In the genomic region with DNA sequence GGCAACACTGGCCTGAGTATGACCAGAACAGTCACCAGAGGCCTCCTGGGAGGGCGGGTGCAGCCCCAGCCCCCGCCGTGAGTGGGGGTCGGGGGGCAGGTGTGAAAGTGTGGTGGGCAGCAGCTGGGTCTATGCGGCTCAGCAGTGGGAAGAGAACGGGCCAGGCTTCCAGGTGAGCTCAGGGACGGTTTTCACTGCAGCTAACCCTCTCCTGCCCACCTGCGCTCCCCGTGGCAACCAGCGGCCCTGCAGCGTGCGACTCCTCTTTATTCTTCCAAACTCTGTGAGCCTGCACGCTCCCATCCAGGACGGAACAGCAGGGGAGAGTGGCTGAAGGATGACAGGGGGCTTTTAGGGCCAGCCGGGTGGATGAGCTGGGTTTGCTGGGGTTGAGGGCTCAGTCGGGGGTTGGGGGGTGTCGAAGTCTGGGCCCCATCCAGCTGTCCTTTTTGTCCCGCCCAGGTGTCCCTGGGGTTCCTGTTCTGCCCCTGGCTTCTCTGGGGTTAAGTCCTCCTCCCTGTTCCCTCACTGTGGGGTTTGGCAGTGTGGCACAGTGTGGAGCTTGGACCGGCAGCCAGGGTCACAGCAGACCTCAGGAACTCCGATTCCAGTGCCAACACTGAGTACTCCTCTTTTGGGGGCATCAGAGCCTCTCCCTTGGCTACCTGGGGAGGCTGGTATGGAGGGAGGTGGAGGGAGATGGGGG, we compare ENCODE assay signal across 8 cellular contexts. TPM values are rescaled to one million over a fixed set of nuclear protein-coding genes. Genes with fewer than 3 reads are reported as not detected.
DNase-seq lines count a peak whose midpoint lies in the region; ATAC-seq lines count a peak whose summit lies in the region.

No MANE protein-coding gene starts in this region.

- 15% methylated on average over 20 of the region's 20 CpGs for whole genome bisulfite sequencing in aorta, 2 donors

- no peak overlapping the region for H3K4me3 Mint-ChIP-seq in activated naive CD8-positive, alpha-beta T cell treated with anti-CD3 and anti-CD28 coated beads, Interleukin-2, amount 50 U/mL, for 24 hours

- no peak overlapping the region for H3K27ac Mint-ChIP-seq in activated naive CD8-positive, alpha-beta T cell treated with anti-CD3 and anti-CD28 coated beads, Interleukin-2, amount 50 U/mL, for 24 hours

- H3K9ac ChIP-seq in HUES6 (ENCODE audit: low read length) = no peak overlapping the region

- H3K36me3 ChIP-seq in HUES6 (ENCODE audit: control insufficient read depth, insufficient read depth, low read length) (no peaks in the 10 kb centered on the region), aorta (ENCODE audit: control insufficient read depth in 1 of 2, insufficient read depth in 2 of 2, low read length in 1 of 2) (no peaks in the 10 kb centered on the region)

- H3K9me3 Mint-ChIP-seq in activated naive CD8-positive, alpha-beta T cell treated with anti-CD3 and anti-CD28 coated beads, Interleukin-2, amount 50 U/mL, for 24 hours = no peaks in the 10 kb centered on the region

- H3K27ac ChIP-seq in HUES6 (ENCODE audit: low read depth, low read length) = no peak overlapping the region
- no peak overlapping the region for H3K27ac ChIP-seq in aorta (ENCODE audit: low read depth in 1 of 2, low read length in 2 of 2)

- ATAC-seq in activated naive CD8-positive, alpha-beta T cell treated with anti-CD3 and anti-CD28 coated beads, Interleukin-2, amount 50 U/mL, for 24 hours = no peak
- ATAC-seq in GM18870 (IDR thresholded peaks at IDR 0.05; ENCODE audit: unreplicated experiment) = no peak
- no peak for ATAC-seq in GM19023 (IDR thresholded peaks at IDR 0.05; ENCODE audit: unreplicated experiment)
- ATAC-seq in aorta (ENCODE audit: low FRiP score) = no peak

- intact Hi-C loops in aorta (cut with DNase I) = loop anchor here in 1 of 2 donors (5.0 kb wide), 1 partner anchor 178 kb away; no protein-coding TSS in a partner anchor

- H3K4me1 Mint-ChIP-seq in activated naive CD8-positive, alpha-beta T cell treated with anti-CD3 and anti-CD28 coated beads, Interleukin-2, amount 50 U/mL, for 24 hours = peaks cover 5% of the 10 kb centered on the region

- H3K4me3 ChIP-seq in HUES6 (ENCODE audit: low read depth, low read length) = 0 out of 2 replicates have a peak overlapping the region, but pooled peaks have one; percentile 20
- no peak overlapping the region for H3K4me3 ChIP-seq in aorta (ENCODE audit: low read length in 2 of 2)

- no peaks in the 10 kb centered on the region for H3K36me3 Mint-ChIP-seq in activated naive CD8-positive, alpha-beta T cell treated with anti-CD3 and anti-CD28 coated beads, Interleukin-2, amount 50 U/mL, for 24 hours (ENCODE audit: low read depth)

- peaks cover 26% of the 10 kb centered on the region for H3K27me3 Mint-ChIP-seq in activated naive CD8-positive, alpha-beta T cell treated with anti-CD3 and anti-CD28 coated beads, Interleukin-2, amount 50 U/mL, for 24 hours

- peaks cover 49% of the 10 kb centered on the region for H3K4me1 ChIP-seq in HUES6 (ENCODE audit: control insufficient read depth, insufficient read depth, low read length)
- H3K4me1 ChIP-seq in aorta (ENCODE audit: control insufficient read depth in 1 of 2, insufficient read depth in 2 of 2, low read length in 2 of 2) = no peaks in the 10 kb centered on the region

- H3K27me3 ChIP-seq in HUES6 (ENCODE audit: control insufficient read depth, insufficient read depth, low read length) (no peaks in the 10 kb centered on the region), aorta (ENCODE audit: control insufficient read depth in 1 of 2, insufficient read depth in 2 of 2, low read length in 1 of 2) (no peaks in the 10 kb centered on the region)

- DNase-seq in COR-L47 (lab: John Stamatoyannopoulos, UW) (peak; percentile 39), lung microvascular endothelial cell (ENCODE audit: low read depth in 2 of 2) (peak; percentile 15 to 45), KG1 (lab: John Stamatoyannopoulos, UW) (no peak), aorta (no peak)
- DNase-seq in activated naive CD8-positive, alpha-beta T cell treated with anti-CD3 and anti-CD28 coated beads, Interleukin-2, amount 50 U/mL, for 24 hours = peak; percentile 37

- H3K9me3 ChIP-seq in HUES6 (ENCODE audit: control insufficient read depth, insufficient read depth, low read depth, low read length) (no peaks in the 10 kb centered on the region), aorta (ENCODE audit: control insufficient read depth, low read length) (no peaks in the 10 kb centered on the region)

RNA-seq across cellular contexts. Expression of a gene that starts 0.9 kb away (rescaled TPM):
- total RNA-seq in lung microvascular endothelial cell (not detected in 2 replicates), aorta (not detected)
- polyA plus RNA-seq in aorta = not detected

RNA-seq across cellular contexts. Expression of a gene that starts 18.9 kb away (rescaled TPM):
- 12.4 and 16.1 TPM in 2 replicates for total RNA-seq in lung microvascular endothelial cell
- total RNA-seq in aorta = 10 to 100 TPM; 27.2 to 30.4 TPM
- 10 to 100 TPM; 19.8 to 22.2 TPM for polyA plus RNA-seq in aorta

RNA-seq across cellular contexts. Expression of a gene that starts 19.4 kb away (rescaled TPM):
- not detected in 2 replicates for total RNA-seq in lung microvascular endothelial cell
- not detected for total RNA-seq in aorta
- polyA plus RNA-seq in aorta = not detected

RNA-seq across cellular contexts. Expression of a gene that starts 37.8 kb away (rescaled TPM):
- total RNA-seq in lung microvascular endothelial cell (29.2 and 43.1 TPM in 2 replicates), aorta (10 to 100 TPM; 75.6 to 88.2 TPM)
- polyA plus RNA-seq in aorta = 100 to 1,000 TPM in 1 of 2 donors, 10 to 100 TPM in 1; 21.7 to 202 TPM

RNA-seq across cellular contexts. Expression of a gene that starts 58.1 kb away (rescaled TPM):
- total RNA-seq in lung microvascular endothelial cell (under 0.01 and 0.20 TPM in 2 replicates), aorta (under 1 TPM in 1 of 2 donors, not detected in 1; 0.09 TPM)
- polyA plus RNA-seq in aorta = under 1 TPM in 1 of 2 donors, not detected in 1; 0.15 TPM

Comparison
In these comparisons a context has a peak if more than half of its experiments do, and no peak if none do; other contexts are left out.
1. DNase-seq: peak in COR-L47 (single experiment), activated naive CD8-positive, alpha-beta T cell treated with anti-CD3 and anti-CD28 coated beads, Interleukin-2, amount 50 U/mL, for 24 hours (single experiment) and lung microvascular endothelial cell (2 of 2); none in KG1 (single experiment) and aorta (0 of 2).